In the genomic region with DNA sequence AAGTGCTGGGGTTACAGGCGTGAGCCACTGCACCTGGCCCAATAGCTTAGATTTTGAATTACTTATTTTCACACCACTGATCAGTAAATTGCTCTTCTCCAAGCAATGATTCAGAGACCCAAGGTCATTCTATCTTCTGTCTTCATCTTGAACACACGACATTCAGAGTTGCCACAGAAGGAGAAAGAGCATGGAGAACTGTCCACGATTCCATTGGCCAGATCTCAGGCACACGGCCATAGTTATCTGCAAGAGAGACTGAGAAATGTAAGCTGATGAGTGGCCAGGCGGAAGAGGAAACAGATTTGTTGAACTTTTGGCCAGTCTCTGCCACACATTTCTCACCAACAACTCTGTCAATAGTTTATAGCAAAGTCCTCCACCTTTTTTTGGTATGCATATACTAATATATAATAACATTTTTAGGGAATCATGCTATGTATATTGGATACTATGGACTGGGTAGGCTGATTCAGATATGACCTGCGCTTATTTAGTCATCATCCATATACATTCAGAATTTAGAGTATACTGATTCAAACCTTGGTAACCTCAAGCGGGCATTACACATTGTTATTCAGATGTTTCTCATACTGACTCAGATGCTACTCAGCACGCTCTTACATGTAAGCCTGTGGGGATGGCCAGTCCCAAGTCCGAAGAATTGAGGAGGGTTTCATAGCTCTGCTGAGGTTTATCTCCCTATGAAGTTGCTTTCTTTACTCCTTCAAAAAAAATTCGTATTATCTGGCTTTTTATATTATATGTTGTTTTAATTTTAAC, we compare ENCODE assay signal across 12 cellular contexts. TPM values are rescaled to one million over a fixed set of nuclear protein-coding genes. Genes with fewer than 3 reads are reported as not detected.
DNase-seq lines count a peak whose midpoint lies in the region; ATAC-seq and TF ChIP-seq lines count a peak whose summit lies in the region.
"Had no signal": no experiment of that assay in that cellular context is flagged by ENCODE, and none has a peak within 500 bp of the region (broad histone marks: within the 10 kb centered on the region; RNA-seq: fewer than 3 reads in every experiment).

No MANE protein-coding gene starts in this region.

- peak; percentile 70 for DNase-seq in A172 (ENCODE audit: low spot score)
- peak; percentile 55 for DNase-seq in GM04503 (ENCODE audit: low read depth)
- DNase-seq in SW 1271 (lab: John Stamatoyannopoulos, UW), result peak; percentile 49 to 66
- DNase-seq in fibroblast of the aortic adventitia (ENCODE audit: low read depth), result peak; percentile 82
- no peak for DNase-seq in GM20000 (ENCODE audit: low spot score)
- DNase-seq in NCI-H2171 (lab: John Stamatoyannopoulos, UW), result no peak
- DNase-seq in stimulated activated naive CD4-positive, alpha-beta T cell (lab: John Stamatoyannopoulos, UW), result no peak
- DNase-seq: NCI-H526 treated with DMSO at 0.1 percent for 48 hours; stimulated activated CD4-positive, alpha-beta T cell treated with anti-CD3 and anti-CD28 coated beads, Interleukin-1b, Interleukin-23, amount 100 ng/mL, for 48 hours; thyroid gland had no signal

- H3K4me3 ChIP-seq in fibroblast of the aortic adventitia (ENCODE audit: low read depth, low read length), result no peak overlapping the region
- H3K4me3 ChIP-seq: thyroid gland had no signal

- no peak for ATAC-seq in GM18907 (IDR thresholded peaks at IDR 0.05; ENCODE audit: unreplicated experiment)
- ATAC-seq: HepG2 had no signal

- TF ChIP-seq CTCF in fibroblast of the aortic adventitia (IDR thresholded peaks at IDR 0.05; ENCODE audit: insufficient read depth, low read length) (no peak), GM20000 (IDR thresholded peaks at IDR 0.05; ENCODE audit: extremely low read depth, missing control alignments) (no peak)

RNA-seq across cellular contexts. Expression of gene CAP1, which starts 25.5 kb away (rescaled TPM):
- 386 and 407 TPM in 2 replicates for total RNA-seq in A172 (2014; rRNA removed; shearing (Covaris generic))
- 68.1 and 376 TPM in 2 replicates for total RNA-seq in fibroblast of the aortic adventitia (ENCODE audit: low replicate concordance)

Comparison
In these comparisons a context has a peak if more than half of its experiments do, and no peak if none do; other contexts are left out.
1. DNase-seq: peak in A172 (single experiment), GM04503 (single experiment), SW 1271 (2 of 2) and fibroblast of the aortic adventitia (single experiment); none in GM20000 (single experiment), NCI-H2171 (single experiment) and stimulated activated naive CD4-positive, alpha-beta T cell (0 of 6).